In the genomic region with DNA sequence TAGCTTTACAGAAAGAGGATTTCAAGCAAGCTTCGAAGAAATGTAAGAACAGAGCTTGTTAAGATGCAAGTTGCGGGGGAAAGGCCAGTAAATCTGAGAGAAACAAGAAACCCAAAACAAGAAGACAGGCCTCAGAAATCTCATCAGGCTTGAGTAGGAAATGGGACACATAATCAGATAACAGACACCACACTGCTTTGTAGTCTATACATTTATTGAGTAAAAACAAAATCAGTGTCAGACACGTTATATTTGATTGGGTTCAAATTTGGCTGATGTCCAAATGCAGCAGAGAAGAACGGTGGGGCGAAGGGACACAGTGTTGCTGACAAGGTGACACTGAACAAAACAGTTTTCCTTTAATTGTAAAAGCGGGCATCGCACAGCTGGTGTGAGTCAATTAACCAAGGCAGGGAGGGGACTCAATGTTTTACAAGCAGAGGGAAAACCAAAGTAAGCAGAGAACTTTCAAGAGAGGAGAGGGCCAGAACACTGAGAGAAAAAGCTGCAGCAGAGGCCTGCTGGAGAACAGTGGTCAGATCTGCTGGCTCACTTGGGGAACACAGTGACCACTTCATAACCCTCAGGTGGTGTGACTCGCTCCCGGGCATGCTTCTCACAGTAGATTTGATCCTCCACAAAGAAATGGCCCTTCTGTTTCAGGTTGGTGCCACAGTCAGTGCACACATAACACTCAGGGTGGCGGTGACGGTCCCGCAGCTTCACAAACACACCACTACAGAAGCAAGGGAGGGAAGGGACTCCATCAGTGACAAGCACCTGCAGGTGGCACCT, we compare ENCODE assay signal across 17 cellular contexts. TPM values are rescaled to one million over a fixed set of nuclear protein-coding genes. Genes with fewer than 3 reads are reported as not detected.
DNase-seq lines count a peak whose midpoint lies in the region; ATAC-seq and TF ChIP-seq lines count a peak whose summit lies in the region.
"Had no signal": no experiment of that assay in that cellular context is flagged by ENCODE, and none has a peak within 500 bp of the region (broad histone marks: within the 10 kb centered on the region; RNA-seq: fewer than 3 reads in every experiment).

No MANE protein-coding gene starts in this region.

- no peak overlapping the region for H3K9ac ChIP-seq in endodermal cell (ENCODE audit: extremely low read depth, low read length, poor library complexity, severe bottlenecking)

- H3K27ac ChIP-seq in left ventricle myocardium inferior (replicated peaks), result peak overlapping the region; percentile 9
- no peak overlapping the region for H3K27ac ChIP-seq in heart right ventricle
- H3K27ac ChIP-seq in Panc1 (ENCODE audit: low read length), result peak overlapping the region; percentile 67
- H3K27ac ChIP-seq in endodermal cell (ENCODE audit: low read depth, low read length), result no peak overlapping the region
- H3K27ac ChIP-seq in spleen, result no peak overlapping the region
- H3K27ac ChIP-seq in upper lobe of right lung, result no peak overlapping the region
- H3K27ac ChIP-seq: esophagus muscularis mucosa had no signal

- H3K4me3 Mint-ChIP-seq in endodermal cell, result no peak overlapping the region

- POLR2A ChIA-PET in Panc1 (lab: Charles Lee), result no interaction called here

- peaks cover 92% of the 10 kb centered on the region for H3K36me3 ChIP-seq in left ventricle myocardium inferior
- peaks cover 0 to 100% (median 62%) of the 10 kb centered on the region in 9 donors for H3K36me3 ChIP-seq in heart right ventricle
- peaks cover 5% of the 10 kb centered on the region; the same call in 1 of the 2 replicates for H3K36me3 ChIP-seq in Panc1 (ENCODE audit: control insufficient read depth, insufficient read depth, low read length)
- H3K36me3 ChIP-seq in endodermal cell (ENCODE audit: control insufficient read depth, insufficient read depth, low read length), result peaks cover 92% of the 10 kb centered on the region
- H3K36me3 ChIP-seq in spleen, result peaks cover 0 to 100% (median 62%) of the 10 kb centered on the region in 6 donors
- peaks cover 83% of the 10 kb centered on the region for H3K36me3 ChIP-seq in upper lobe of right lung
- H3K36me3 ChIP-seq: BE2C had no signal

- no peak for TF ChIP-seq POLR2A in spleen (IDR thresholded peaks at IDR 0.05)

- H3K4me1 ChIP-seq in left ventricle myocardium inferior (peaks cover 26% of the 10 kb centered on the region), heart right ventricle (peaks cover 0 to 16% (median under 1%) of the 10 kb centered on the region in 9 donors), Panc1 (ENCODE audit: control insufficient read depth, insufficient read depth, low read length) (peaks cover 33% of the 10 kb centered on the region), endodermal cell (ENCODE audit: control insufficient read depth, insufficient read depth, low read length) (no peaks in the 10 kb centered on the region), spleen (peaks cover 0 to 13% (median 3%) of the 10 kb centered on the region in 6 donors), upper lobe of right lung (no peaks in the 10 kb centered on the region)
- H3K4me1 ChIP-seq: BE2C, esophagus muscularis mucosa had no signal

- no peaks in the 10 kb centered on the region for H3K27me3 Mint-ChIP-seq in endodermal cell (ENCODE audit: insufficient read depth)

- H3K27me3 ChIP-seq in left ventricle myocardium inferior (ENCODE audit: low read depth), result no peaks in the 10 kb centered on the region
- no peaks in the 10 kb centered on the region for H3K27me3 ChIP-seq in heart right ventricle
- no peaks in the 10 kb centered on the region for H3K27me3 ChIP-seq in Panc1 (ENCODE audit: control insufficient read depth, insufficient read depth, low read length)
- H3K27me3 ChIP-seq in endodermal cell (ENCODE audit: control insufficient read depth, insufficient read depth, low read length, poor library complexity, severe bottlenecking), result no peaks in the 10 kb centered on the region
- H3K27me3 ChIP-seq in spleen (replicated peaks in 1 of 7), result no peaks in the 10 kb centered on the region
- no peaks in the 10 kb centered on the region for H3K27me3 ChIP-seq in upper lobe of right lung
- H3K27me3 ChIP-seq: BE2C, esophagus muscularis mucosa had no signal

- H3K4me3 ChIP-seq in left ventricle myocardium inferior (no peak overlapping the region), heart right ventricle (no peak overlapping the region), Panc1 (ENCODE audit: low read depth in 2 of 2, low read length in 2 of 2) (no peak overlapping the region), endodermal cell (ENCODE audit: low read length) (no peak overlapping the region), spleen (no peak overlapping the region), upper lobe of right lung (no peak overlapping the region)
- H3K4me3 ChIP-seq: esophagus muscularis mucosa had no signal

- TF ChIP-seq CTCF in left ventricle myocardium inferior (IDR thresholded peaks at IDR 0.05; ENCODE audit: borderline replicate concordance) (no peak), heart right ventricle (IDR thresholded peaks at IDR 0.05) (no peak), Panc1 (IDR thresholded peaks at IDR 0.05) (no peak), endodermal cell (conservative IDR thresholded peaks at IDR 0.05) (no peak), spleen (IDR thresholded peaks at IDR 0.05 in 8 of 11, conservative IDR thresholded peaks at IDR 0.05 in 3 of 11) (no peak), upper lobe of right lung (IDR thresholded peaks at IDR 0.05) (no peak)

- ATAC-seq in heart right ventricle, result no peak
- ATAC-seq in Panc1, result 0 out of 2 replicates have a peak, but pooled peaks have one; percentile 24
- no peak for ATAC-seq in upper lobe of right lung

- BruUV-seq in Panc1 (replicated peaks; lab: Mats Ljungman, UMichigan), result TSS peak; percentile 86

- H3K36me3 Mint-ChIP-seq in endodermal cell (ENCODE audit: low read depth), result peaks cover 72% of the 10 kb centered on the region

- peak overlapping the region; percentile 38 for H3K27ac Mint-ChIP-seq in endodermal cell

- 73 to 80% methylated on average over 12 of the region's 12 CpGs for WGBS in heart right ventricle, 2 donors
- 66 to 84% methylated on average over 4 to 12 of the region's 12 CpGs for WGBS in endodermal cell (ENCODE audit: insufficient coverage in 1 of 2, insufficient read length in 1 of 2), 2 experiments
- 77 to 95% (median 89%) methylated on average over 10 to 12 of the region's 12 CpGs for WGBS in spleen, 5 donors

- peaks cover 8% of the 10 kb centered on the region for H3K9me3 Mint-ChIP-seq in endodermal cell
- H3K9me3 Mint-ChIP-seq: activated T-helper 17 cell treated with anti-CD3 and anti-CD28 coated beads, Interleukin-2, amount 50 U/mL, for 72 hours had no signal

- in situ Hi-C loops in Panc1 (cut with HindIII; ENCODE audit: low pct_unique_long_range_greater_than_20kb, low sequenced_read_pairs), result no loop called here

- no peaks in the 10 kb centered on the region for H3K9me3 ChIP-seq in left ventricle myocardium inferior (replicated peaks)
- H3K9me3 ChIP-seq in heart right ventricle, result peaks cover 0 to 5% (median 0%) of the 10 kb centered on the region in 11 donors
- no peaks in the 10 kb centered on the region for H3K9me3 ChIP-seq in Panc1 (ENCODE audit: control insufficient read depth, insufficient read depth, low read depth, low read length)
- peaks cover 8% of the 10 kb centered on the region for H3K9me3 ChIP-seq in endodermal cell (ENCODE audit: control insufficient read depth, low read length)
- H3K9me3 ChIP-seq in spleen, result no peaks in the 10 kb centered on the region
- H3K9me3 ChIP-seq in upper lobe of right lung, result no peaks in the 10 kb centered on the region
- H3K9me3 ChIP-seq: BE2C, esophagus muscularis mucosa had no signal

- H3K4me1 Mint-ChIP-seq in endodermal cell, result peaks cover 9% of the 10 kb centered on the region
- H3K4me1 Mint-ChIP-seq: activated T-helper 17 cell treated with anti-CD3 and anti-CD28 coated beads, Interleukin-2, amount 50 U/mL, for 72 hours had no signal

- CTCF ChIA-PET in Panc1 (lab: Charles Lee), result no interaction called here

- intact Hi-C loops in left ventricle myocardium inferior (cut with micrococcal nuclease), result no loop called here
- intact Hi-C loops in heart right ventricle (cut with DNase I), result loop anchor here in 1 of 10 donors (5.0 to 10.0 kb wide), 2 partner anchors 53 to 125 kb away; no protein-coding TSS in a partner anchor
- intact Hi-C loops in Panc1 (cut with micrococcal nuclease; ENCODE audit: unreplicated experiment), result no loop called here
- intact Hi-C loops in spleen (cut with DNase I; ENCODE audit: low total_unique reads), result no loop called here
- intact Hi-C loops in upper lobe of right lung (cut with DNase I), result no loop called here

- no peak for DNase-seq in left ventricle myocardium inferior
- no peak for DNase-seq in heart right ventricle
- no peak for DNase-seq in Panc1 (ENCODE audit: low read depth, low spot score)
- DNase-seq in endodermal cell, result no peak
- DNase-seq in GM19238 (ENCODE audit: insufficient read length, low spot score), result no peak
- no peak for DNase-seq in spleen
- no peak for DNase-seq in upper lobe of right lung
- DNase-seq in NCI-H1694 (lab: John Stamatoyannopoulos, UW), result no peak
- DNase-seq: activated CD4-positive, CD25-positive, alpha-beta regulatory T cell treated with anti-CD3 and anti-CD28 coated beads, Interleukin-2, amount 50 U/mL, for 72 hours; BE2C; caudate nucleus; stimulated activated CD4-positive, alpha-beta T cell treated with anti-CD3 and anti-CD28 coated beads, Interleukin-1b, Interleukin-23, amount 100 ng/mL, for 48 hours had no signal

RNA-seq across cellular contexts. Expression of a gene that starts 43.5 kb away (rescaled TPM):
- not detected for total RNA-seq in left ventricle myocardium inferior
- total RNA-seq in heart right ventricle, result not detected
- not detected for polyA plus RNA-seq in heart right ventricle
- not detected for total RNA-seq in Panc1 (2021; ENCODE audit: unreplicated experiment)
- polyA plus RNA-seq in Panc1 (2012; ENCODE audit: insufficient read length), result not detected
- total RNA-seq in endodermal cell, result not detected
- polyA plus RNA-seq in endodermal cell (2013, experiment 1 of 2), result not detected
- polyA plus RNA-seq in endodermal cell (2013, experiment 2 of 2), result not detected
- total RNA-seq in spleen, result not detected
- polyA plus RNA-seq in spleen, result not detected
- total RNA-seq in upper lobe of right lung, result not detected
- total RNA-seq: activated T-helper 17 cell treated with anti-CD3 and anti-CD28 coated beads, Interleukin-2, amount 50 U/mL, for 72 hours; Daoy; esophagus muscularis mucosa; mesenteric fat pad; posterior vena cava had no signal

RNA-seq across cellular contexts. Expression of a gene that starts 53.2 kb away (rescaled TPM):
- total RNA-seq in left ventricle myocardium inferior, result 358 TPM
- 100 to 1,000 TPM; 201 to 467 (median 347) TPM for total RNA-seq in heart right ventricle
- 100 to 1,000 TPM; 152 to 247 TPM for polyA plus RNA-seq in heart right ventricle
- total RNA-seq in Panc1 (2021; ENCODE audit: unreplicated experiment), result 183 TPM
- polyA plus RNA-seq in Panc1 (2012; ENCODE audit: insufficient read length), result 200 TPM
- 100 to 1,000 TPM in 1 of 2 donors, 10 to 100 TPM in 1; 93.9 to 158 TPM for total RNA-seq in endodermal cell
- 133 TPM for polyA plus RNA-seq in endodermal cell (2013, experiment 1 of 2)
- 133 TPM for polyA plus RNA-seq in endodermal cell (2013, experiment 2 of 2)
- total RNA-seq in spleen, result 100 to 1,000 TPM; 101 to 225 (median 176) TPM
- 100 to 1,000 TPM; 159 to 184 (median 160) TPM for polyA plus RNA-seq in spleen
- 190 TPM for total RNA-seq in upper lobe of right lung

Comparison
In these comparisons a context has a peak if more than half of its experiments do, and no peak if none do; other contexts are left out.
1. H3K27ac ChIP-seq: peak in left ventricle myocardium inferior (single experiment) and Panc1 (single experiment); none in heart right ventricle (0 of 10), endodermal cell (single experiment), spleen (0 of 8) and upper lobe of right lung (single experiment).